Comparison of ENCODE assay signal across 23 cellular contexts in genomic region chr6:54427396-54427910, GRCh38.
DNase-seq lines count a peak whose midpoint lies in the region; ATAC-seq and TF ChIP-seq lines count a peak whose summit lies in the region.
"Had no signal": no experiment of that assay in that cellular context is flagged by ENCODE, and none has a peak within 500 bp of the region (broad histone marks: within the 10 kb centered on the region; RNA-seq: fewer than 3 reads in every experiment).

No MANE protein-coding gene starts in this region.

- ATAC-seq in GM18505 (IDR thresholded peaks at IDR 0.05; ENCODE audit: unreplicated experiment), result peak; percentile 1
- ATAC-seq: activated CD8-positive, alpha-beta memory T cell treated with anti-CD3 and anti-CD28 coated beads, Interleukin-2, amount 10 ng/mL, durations not matched to agents 7 days and 5 days; activated T-cell treated with anti-CD3 and anti-CD28 coated beads, Interleukin-2, amount 50 U/mL, for 72 hours; left cardiac atrium; stimulated activated effector memory CD8-positive, alpha-beta T cell treated with anti-CD3 and anti-CD28 coated beads, Interleukin-12 subunit alpha, Interleukin-12 subunit beta, amount 100 ng/mL, for 72 hours; upper lobe of right lung had no signal

- no peak for TF ChIP-seq POLR2A in GM18505 (IDR thresholded peaks at IDR 0.05; ENCODE audit: borderline replicate concordance, extremely low read depth, insufficient read depth, insufficient read length)

- intact Hi-C loops in activated CD4-positive, alpha-beta T cell treated with anti-CD3 and anti-CD28 coated beads, Interleukin-2, amount 10 ng/mL, durations not matched to agents 24 days and 14 days (cut with micrococcal nuclease), result no loop called here

- DNase-seq in NCI-H226, result peak; percentile 27
- DNase-seq in fibroblast of mammary gland (ENCODE audit: low read depth), result peak; percentile 51
- DNase-seq in renal cortical epithelial cell (ENCODE audit: low read depth), result peak; percentile 76
- DNase-seq in epidermal melanocyte (ENCODE audit: insufficient read length, low spot score), result no peak
- no peak for DNase-seq in activated CD4-positive, alpha-beta T cell treated with anti-CD3 and anti-CD28 coated beads, Interleukin-2, amount 10 ng/mL, durations not matched to agents 24 days and 14 days
- no peak for DNase-seq in NCI-H1417 (lab: John Stamatoyannopoulos, UW)
- DNase-seq: activated CD4-positive, alpha-beta T cell treated with anti-CD3 and anti-CD28 coated beads, Interleukin-2, amount 10 ng/mL, durations not matched to agents 7 days and 5 days; activated CD8-positive, alpha-beta memory T cell treated with anti-CD3 and anti-CD28 coated beads, Interleukin-2, amount 10 ng/mL, durations not matched to agents 7 days and 5 days; activated naive CD4-positive, alpha-beta T cell treated with anti-CD3 and anti-CD28 coated beads, Interleukin-2, amount 10 ng/mL, durations not matched to agents 7 days and 5 days; activated T-cell treated with anti-CD3 and anti-CD28 coated beads, Interleukin-2, amount 50 U/mL, for 72 hours; Caco-2; H7; left cardiac atrium; NCI-H1694 treated with DMSO at 0.1 percent for 48 hours; NCI-H526 treated with DMSO at 0.1 percent for 48 hours; retina; upper lobe of right lung had no signal

- no peak overlapping the region for H3K4me3 ChIP-seq in fibroblast of mammary gland (ENCODE audit: control insufficient read depth, low read depth, low read length)
- H3K4me3 ChIP-seq: BLaER1 treated with 17β-estradiol and CSF1 and Interleukin-3, amounts not matched to agents 10 nM and 100 nM; cardiac muscle cell; coronary artery; upper lobe of right lung had no signal

- H3K4me3 Mint-ChIP-seq in activated CD4-positive, alpha-beta T cell treated with anti-CD3 and anti-CD28 coated beads, Interleukin-2, amount 10 ng/mL, durations not matched to agents 24 days and 14 days, result no peak overlapping the region
- H3K4me3 Mint-ChIP-seq: activated CD4-positive, alpha-beta T cell treated with anti-CD3 and anti-CD28 coated beads, Interleukin-2, amount 10 ng/mL, durations not matched to agents 7 days and 5 days; activated CD8-positive, alpha-beta memory T cell treated with anti-CD3 and anti-CD28 coated beads, Interleukin-2, amount 10 ng/mL, durations not matched to agents 7 days and 5 days; activated naive CD4-positive, alpha-beta T cell treated with anti-CD3 and anti-CD28 coated beads, Interleukin-2, amount 10 ng/mL, durations not matched to agents 7 days and 5 days; activated T-cell treated with anti-CD3 and anti-CD28 coated beads, Interleukin-2, amount 50 U/mL, for 72 hours; endodermal cell; stimulated activated effector memory CD8-positive, alpha-beta T cell treated with anti-CD3 and anti-CD28 coated beads, Interleukin-12 subunit alpha, Interleukin-12 subunit beta, amount 100 ng/mL, for 72 hours had no signal

- H3K27ac Mint-ChIP-seq in activated CD4-positive, alpha-beta T cell treated with anti-CD3 and anti-CD28 coated beads, Interleukin-2, amount 10 ng/mL, durations not matched to agents 24 days and 14 days, result no peak overlapping the region
- H3K27ac Mint-ChIP-seq: activated CD4-positive, alpha-beta T cell treated with anti-CD3 and anti-CD28 coated beads, Interleukin-2, amount 10 ng/mL, durations not matched to agents 7 days and 5 days; activated CD8-positive, alpha-beta memory T cell treated with anti-CD3 and anti-CD28 coated beads, Interleukin-2, amount 10 ng/mL, durations not matched to agents 7 days and 5 days; activated naive CD4-positive, alpha-beta T cell treated with anti-CD3 and anti-CD28 coated beads, Interleukin-2, amount 10 ng/mL, durations not matched to agents 7 days and 5 days; activated T-cell treated with anti-CD3 and anti-CD28 coated beads, Interleukin-2, amount 50 U/mL, for 72 hours; endodermal cell; stimulated activated effector memory CD8-positive, alpha-beta T cell treated with anti-CD3 and anti-CD28 coated beads, Interleukin-12 subunit alpha, Interleukin-12 subunit beta, amount 100 ng/mL, for 72 hours had no signal

- TF ChIP-seq CTCF in fibroblast of mammary gland (conservative IDR thresholded peaks at IDR 0.05; ENCODE audit: control insufficient read depth, insufficient read depth, low read depth, low read length), result no peak

- no peaks in the 10 kb centered on the region for H3K36me3 Mint-ChIP-seq in activated CD4-positive, alpha-beta T cell treated with anti-CD3 and anti-CD28 coated beads, Interleukin-2, amount 10 ng/mL, durations not matched to agents 24 days and 14 days (ENCODE audit: low read depth)
- H3K36me3 Mint-ChIP-seq: activated CD8-positive, alpha-beta memory T cell treated with anti-CD3 and anti-CD28 coated beads, Interleukin-2, amount 10 ng/mL, durations not matched to agents 7 days and 5 days; activated naive CD4-positive, alpha-beta T cell treated with anti-CD3 and anti-CD28 coated beads, Interleukin-2, amount 10 ng/mL, durations not matched to agents 7 days and 5 days; stimulated activated effector memory CD8-positive, alpha-beta T cell treated with anti-CD3 and anti-CD28 coated beads, Interleukin-12 subunit alpha, Interleukin-12 subunit beta, amount 100 ng/mL, for 72 hours had no signal

- no peaks in the 10 kb centered on the region for H3K9me3 Mint-ChIP-seq in activated CD4-positive, alpha-beta T cell treated with anti-CD3 and anti-CD28 coated beads, Interleukin-2, amount 10 ng/mL, durations not matched to agents 24 days and 14 days
- H3K9me3 Mint-ChIP-seq: activated CD4-positive, alpha-beta T cell treated with anti-CD3 and anti-CD28 coated beads, Interleukin-2, amount 10 ng/mL, durations not matched to agents 7 days and 5 days; endodermal cell had no signal

- H3K27me3 Mint-ChIP-seq in activated CD4-positive, alpha-beta T cell treated with anti-CD3 and anti-CD28 coated beads, Interleukin-2, amount 10 ng/mL, durations not matched to agents 24 days and 14 days, result no peaks in the 10 kb centered on the region
- H3K27me3 Mint-ChIP-seq: activated CD4-positive, alpha-beta T cell treated with anti-CD3 and anti-CD28 coated beads, Interleukin-2, amount 10 ng/mL, durations not matched to agents 7 days and 5 days; activated CD8-positive, alpha-beta memory T cell treated with anti-CD3 and anti-CD28 coated beads, Interleukin-2, amount 10 ng/mL, durations not matched to agents 7 days and 5 days; activated naive CD4-positive, alpha-beta T cell treated with anti-CD3 and anti-CD28 coated beads, Interleukin-2, amount 10 ng/mL, durations not matched to agents 7 days and 5 days had no signal

- no peaks in the 10 kb centered on the region for H3K4me1 Mint-ChIP-seq in activated CD4-positive, alpha-beta T cell treated with anti-CD3 and anti-CD28 coated beads, Interleukin-2, amount 10 ng/mL, durations not matched to agents 24 days and 14 days
- H3K4me1 Mint-ChIP-seq: activated CD4-positive, alpha-beta T cell treated with anti-CD3 and anti-CD28 coated beads, Interleukin-2, amount 10 ng/mL, durations not matched to agents 7 days and 5 days; activated CD8-positive, alpha-beta memory T cell treated with anti-CD3 and anti-CD28 coated beads, Interleukin-2, amount 10 ng/mL, durations not matched to agents 7 days and 5 days; activated naive CD4-positive, alpha-beta T cell treated with anti-CD3 and anti-CD28 coated beads, Interleukin-2, amount 10 ng/mL, durations not matched to agents 7 days and 5 days; stimulated activated effector memory CD8-positive, alpha-beta T cell treated with anti-CD3 and anti-CD28 coated beads, Interleukin-12 subunit alpha, Interleukin-12 subunit beta, amount 100 ng/mL, for 72 hours had no signal

Comparison
In these comparisons a context has a peak if more than half of its experiments do, and no peak if none do; other contexts are left out.
1. DNase-seq: peak in NCI-H226 (single experiment), fibroblast of mammary gland (single experiment) and renal cortical epithelial cell (single experiment); none in epidermal melanocyte (single experiment), activated CD4-positive, alpha-beta T cell treated with anti-CD3 and anti-CD28 coated beads, Interleukin-2, amount 10 ng/mL, durations not matched to agents 24 days and 14 days (single experiment) and NCI-H1417 (0 of 3).